Comparison of ENCODE assay signal across 26 cellular contexts in genomic region chr7:2668401-2668800, GRCh38. TPM values are rescaled to one million over a fixed set of nuclear protein-coding genes. Genes with fewer than 3 reads are reported as not detected.
A peak's percentile ranks its signal among the peaks of the same experiment; 100 is the strongest.
DNase-seq lines count a peak whose midpoint lies in the region; ATAC-seq, FAIRE-seq and TF ChIP-seq lines count a peak whose summit lies in the region.
"Had no signal": no experiment of that assay in that cellular context is flagged by ENCODE, and none has a peak within 500 bp of the region (broad histone marks: within the 10 kb centered on the region; RNA-seq: fewer than 3 reads in every experiment).

No MANE protein-coding gene starts in this region.

- H3K27me3 ChIP-seq in SK-N-SH (ENCODE audit: insufficient read depth): no peaks in the 10 kb centered on the region
- H3K27me3 ChIP-seq in upper lobe of left lung: no peaks in the 10 kb centered on the region
- H3K27me3 ChIP-seq: body of pancreas, colonic mucosa had no signal

- no peak for DNase-seq in SK-N-SH
- peak; percentile 25 for DNase-seq in RCC 7860 (ENCODE audit: low spot score)
- DNase-seq in glomerular visceral epithelial cell (ENCODE audit: extremely low spot score): peak; percentile 58
- no peak for DNase-seq in stimulated activated naive B cell treated with anti-CD40 and anti-IgM and Interleukin-4, amounts not matched to agents 10 μg/mL and 1 μg/mL and 100 μg/mL, for 72 hours
- no peak for DNase-seq in upper lobe of left lung
- no peak for DNase-seq in NCI-H748 treated with DMSO at 0.1 percent for 48 hours (lab: John Stamatoyannopoulos, UW)
- DNase-seq: 8988T; activated CD4-positive, CD25-positive, alpha-beta regulatory T cell treated with anti-CD3 and anti-CD28 coated beads, Interleukin-2, amount 50 U/mL, for 72 hours; activated CD8-positive, alpha-beta memory T cell treated with anti-CD3 and anti-CD28 coated beads for 24 hours; activated T-cell treated with anti-CD3 and anti-CD28 coated beads, Interleukin-2, amount 50 U/mL, for 72 hours; body of pancreas; CD4-positive, CD25-positive, alpha-beta regulatory T cell; colonic mucosa; DMS79 treated with DMSO at 0.1 percent for 48 hours; endodermal cell; hypothalamus; mammary epithelial cell; MM.1S; naive B cell; NCI-H1694; PC-3 had no signal

- H3K36me3 ChIP-seq in SK-N-SH (replicated peaks in 1 of 2; ENCODE audit: control insufficient read depth in 1 of 2, insufficient read depth in 2 of 2, low read length in 1 of 2): peaks cover 5 to 6% of the 10 kb centered on the region in 2 experiments
- no peaks in the 10 kb centered on the region for H3K36me3 ChIP-seq in upper lobe of left lung
- H3K36me3 ChIP-seq: colonic mucosa had no signal

- no peak overlapping the region for H3K9ac ChIP-seq in SK-N-SH
- H3K9ac ChIP-seq: parathyroid adenoma had no signal

- TF ChIP-seq EP300 in SK-N-SH (IDR thresholded peaks at IDR 0.05; ENCODE audit: borderline replicate concordance in 1 of 2, low read depth in 1 of 2, low read length in 1 of 2) (no peak), upper lobe of left lung (IDR thresholded peaks at IDR 0.05) (no peak)

- CTCF ChIA-PET in SK-N-SH (lab: Yijun Ruan, JAX): interaction anchor here (0.7 to 11.5 kb wide), 6 partner anchors 18 to 217 kb away, joined by 3 to 204 read pairs (median 5); partner anchors contain the start of gene AMZ1

- peaks cover 0 to 10% of the 10 kb centered on the region in 2 experiments; a peak in 1 of 4 replicates for H3K4me1 ChIP-seq in SK-N-SH (ENCODE audit: control insufficient read depth in 1 of 2, insufficient read depth in 2 of 2, low read depth in 1 of 2, low read length in 1 of 2)
- peaks cover 7 to 35% (median 11%) of the 10 kb centered on the region in 4 donors for H3K4me1 ChIP-seq in upper lobe of left lung
- H3K4me1 ChIP-seq: body of pancreas, colonic mucosa, parathyroid adenoma had no signal

- TF ChIP-seq CTCF in SK-N-SH (IDR thresholded peaks at IDR 0.05) (no peak), upper lobe of left lung (IDR thresholded peaks at IDR 0.05) (no peak)

- no peaks in the 10 kb centered on the region for H3K9me3 ChIP-seq in SK-N-SH
- H3K9me3 ChIP-seq in upper lobe of left lung: no peaks in the 10 kb centered on the region
- H3K9me3 ChIP-seq: body of pancreas, colonic mucosa had no signal

- H3K27ac ChIP-seq in SK-N-SH (ENCODE audit: low read depth in 2 of 2, low read length in 1 of 2) (no peak overlapping the region), upper lobe of left lung (no peak overlapping the region)
- H3K27ac ChIP-seq: body of pancreas, colonic mucosa, parathyroid adenoma had no signal

- FAIRE-seq in RCC 7860 (lab: Jason Lieb, UNC): no peak
- FAIRE-seq: keratinocyte had no signal

- H3K27me3 Mint-ChIP-seq in stimulated activated naive B cell treated with anti-CD40 and anti-IgM and Interleukin-4, amounts not matched to agents 10 μg/mL and 1 μg/mL and 100 μg/mL, for 72 hours: peaks cover 15 to 21% of the 10 kb centered on the region in 2 donors

- H3K9me2 ChIP-seq in SK-N-SH: no peaks in the 10 kb centered on the region

- 41% methylated on average over 6 of the region's 6 CpGs for WGBS in SK-N-SH (ENCODE audit: low lambda C conversion rate)
- 71 to 79% methylated on average over 5 to 6 of the region's 6 CpGs for WGBS in upper lobe of left lung, 2 donors

- peaks cover 17 to 24% of the 10 kb centered on the region in 2 donors for H3K4me1 Mint-ChIP-seq in stimulated activated naive B cell treated with anti-CD40 and anti-IgM and Interleukin-4, amounts not matched to agents 10 μg/mL and 1 μg/mL and 100 μg/mL, for 72 hours
- H3K4me1 Mint-ChIP-seq: endodermal cell had no signal

- H3K9me3 Mint-ChIP-seq in stimulated activated naive B cell treated with anti-CD40 and anti-IgM and Interleukin-4, amounts not matched to agents 10 μg/mL and 1 μg/mL and 100 μg/mL, for 72 hours: no peaks in the 10 kb centered on the region
- H3K9me3 Mint-ChIP-seq: activated naive CD4-positive, alpha-beta T cell treated with anti-CD3 and anti-CD28 coated beads, Interleukin-2, amount 50 U/mL, for 72 hours; activated T-cell treated with anti-CD3 and anti-CD28 coated beads, Interleukin-2, amount 50 U/mL, for 72 hours; CD4-positive, CD25-positive, alpha-beta regulatory T cell; endodermal cell; naive B cell had no signal

- POLR2A ChIA-PET in SK-N-SH (lab: Yijun Ruan, JAX): no interaction called here

- peaks cover 4 to 9% of the 10 kb centered on the region in 2 donors for H3K36me3 Mint-ChIP-seq in stimulated activated naive B cell treated with anti-CD40 and anti-IgM and Interleukin-4, amounts not matched to agents 10 μg/mL and 1 μg/mL and 100 μg/mL, for 72 hours
- H3K36me3 Mint-ChIP-seq: activated naive CD4-positive, alpha-beta T cell treated with anti-CD3 and anti-CD28 coated beads, Interleukin-2, amount 50 U/mL, for 72 hours; CD4-positive, CD25-positive, alpha-beta regulatory T cell; naive B cell had no signal

- no peaks in the 10 kb centered on the region for H3K79me2 ChIP-seq in SK-N-SH (ENCODE audit: insufficient read depth)
- H3K79me2 ChIP-seq: parathyroid adenoma had no signal

- H3K4me3 Mint-ChIP-seq in stimulated activated naive B cell treated with anti-CD40 and anti-IgM and Interleukin-4, amounts not matched to agents 10 μg/mL and 1 μg/mL and 100 μg/mL, for 72 hours: no peak overlapping the region
- H3K4me3 Mint-ChIP-seq: activated T-cell treated with anti-CD3 and anti-CD28 coated beads, Interleukin-2, amount 50 U/mL, for 72 hours; CD4-positive, CD25-positive, alpha-beta regulatory T cell; endodermal cell; naive B cell had no signal

- no peak overlapping the region for H3K4me2 ChIP-seq in SK-N-SH

- no peak overlapping the region for H2AFZ ChIP-seq in SK-N-SH (ENCODE audit: low read depth)
- H2AFZ ChIP-seq: parathyroid adenoma had no signal

- TF ChIP-seq POLR2A in upper lobe of left lung (IDR thresholded peaks at IDR 0.05): no peak

- H3K4me3 ChIP-seq in SK-N-SH (ENCODE audit: low read depth in 2 of 2, low read length in 1 of 2) (no peak overlapping the region), upper lobe of left lung (no peak overlapping the region)
- H3K4me3 ChIP-seq: body of pancreas, colonic mucosa had no signal

- peaks cover 3% of the 10 kb centered on the region for H3F3A ChIP-seq in SK-N-SH (replicated peaks; ENCODE audit: insufficient read depth)

- H3K27ac Mint-ChIP-seq in stimulated activated naive B cell treated with anti-CD40 and anti-IgM and Interleukin-4, amounts not matched to agents 10 μg/mL and 1 μg/mL and 100 μg/mL, for 72 hours: peak overlapping the region; percentile 45
- H3K27ac Mint-ChIP-seq: activated naive CD4-positive, alpha-beta T cell treated with anti-CD3 and anti-CD28 coated beads, Interleukin-2, amount 50 U/mL, for 72 hours; activated T-cell treated with anti-CD3 and anti-CD28 coated beads, Interleukin-2, amount 50 U/mL, for 72 hours; CD4-positive, CD25-positive, alpha-beta regulatory T cell; endodermal cell had no signal

- 0 out of 2 replicates have a peak, but pooled peaks cover 5% of the 10 kb centered on the region for H4K20me1 ChIP-seq in SK-N-SH (ENCODE audit: insufficient read depth)

- TF ChIP-seq RAD21 in SK-N-SH (IDR thresholded peaks at IDR 0.05; ENCODE audit: low read length): no peak

- ATAC-seq in SK-N-SH treated with all-trans-retinoic acid at 6 μM for 48 hours (peak; percentile 6), upper lobe of left lung (ENCODE audit: low FRiP score in 2 of 2) (no peak), GM18870 (IDR thresholded peaks at IDR 0.05; ENCODE audit: unreplicated experiment) (no peak)
- no peak for ATAC-seq in stimulated activated naive B cell treated with anti-CD40 and anti-IgM and Interleukin-4, amounts not matched to agents 10 μg/mL and 1 μg/mL and 100 μg/mL, for 72 hours (replicated peaks)
- ATAC-seq: activated naive CD4-positive, alpha-beta T cell treated with anti-CD3 and anti-CD28 coated beads, Interleukin-2, amount 50 U/mL, for 72 hours; activated T-cell treated with anti-CD3 and anti-CD28 coated beads, Interleukin-2, amount 50 U/mL, for 72 hours; body of pancreas; PC-3 had no signal

TF ChIP-seq in SK-N-SH treated with all-trans-retinoic acid at 6 μM for 48 hours, 23 proteins besides CTCF, POLR2A, EP300 and RAD21 (continues in another document):
- TF ChIP-seq ISL1 (CRISPR knock-in tag; IDR thresholded peaks at IDR 0.05): no peak
- no peak for TF ChIP-seq CSRNP3 (CRISPR knock-in tag; IDR thresholded peaks at IDR 0.05)
- no peak for TF ChIP-seq TOX (CRISPR knock-in tag; IDR thresholded peaks at IDR 0.05; ENCODE audit: borderline replicate concordance)

TF ChIP-seq in SK-N-SH, 30 proteins besides CTCF, POLR2A, EP300 and RAD21 (continues in another document):
- TF ChIP-seq MXI1 (IDR thresholded peaks at IDR 0.05; ENCODE audit: low read depth, low read length): no peak
- no peak for TF ChIP-seq FOXM1 (IDR thresholded peaks at IDR 0.05; ENCODE audit: low read depth)
- TF ChIP-seq RXRA (IDR thresholded peaks at IDR 0.05; ENCODE audit: borderline replicate concordance, low read depth): no peak
- no peak for TF ChIP-seq FOSL2 (IDR thresholded peaks at IDR 0.05; ENCODE audit: borderline replicate concordance, low read depth)
- TF ChIP-seq TEAD4 (IDR thresholded peaks at IDR 0.05; ENCODE audit: borderline replicate concordance, insufficient read depth): no peak
- TF ChIP-seq YY1 (IDR thresholded peaks at IDR 0.05; ENCODE audit: low read depth): no peak

RNA-seq across cellular contexts. Expression of gene AMZ1, which starts 19.6 kb away (rescaled TPM):
- polyA plus RNA-seq in SK-N-SH (2012; rRNA removed): 0.15 and 0.19 TPM in 2 replicates
- 0.04 and 0.12 TPM in 2 replicates for polyA plus RNA-seq in SK-N-SH (2012; cell fraction: cytosol; rRNA removed)
- 0.29 and 0.69 TPM in 2 replicates for polyA plus RNA-seq in SK-N-SH (2012; cell fraction: nucleus; rRNA removed)
- 10 to 100 TPM in 1 of 6 donors, 1 to 10 TPM in 3, under 1 TPM in 2; 0.30 to 16.6 (median 5.3) TPM for total RNA-seq in upper lobe of left lung
- total RNA-seq: body of pancreas, PC-3 had no signal

RNA-seq across cellular contexts. Expression of gene TTYH3, which starts 36.6 kb away (rescaled TPM):
- 65.3 and 105 TPM in 2 replicates for polyA plus RNA-seq in SK-N-SH (2012; rRNA removed)
- polyA plus RNA-seq in SK-N-SH (2012; cell fraction: cytosol; rRNA removed): 44.6 and 83.8 TPM in 2 replicates
- polyA plus RNA-seq in SK-N-SH (2012; cell fraction: nucleus; rRNA removed): 139 and 151 TPM in 2 replicates
- total RNA-seq in upper lobe of left lung: 10 to 100 TPM; 16.5 to 69.6 (median 58.1) TPM

Comparison
In these comparisons a context has a peak if more than half of its experiments do, and no peak if none do; other contexts are left out.
1. DNase-seq: peak in RCC 7860 (single experiment) and glomerular visceral epithelial cell (single experiment); none in SK-N-SH (single experiment), stimulated activated naive B cell treated with anti-CD40 and anti-IgM and Interleukin-4, amounts not matched to agents 10 μg/mL and 1 μg/mL and 100 μg/mL, for 72 hours (single experiment), upper lobe of left lung (0 of 2) and NCI-H748 treated with DMSO at 0.1 percent for 48 hours (single experiment).